Comparison of ENCODE assay signal across 19 cellular contexts in the genomic region with DNA sequence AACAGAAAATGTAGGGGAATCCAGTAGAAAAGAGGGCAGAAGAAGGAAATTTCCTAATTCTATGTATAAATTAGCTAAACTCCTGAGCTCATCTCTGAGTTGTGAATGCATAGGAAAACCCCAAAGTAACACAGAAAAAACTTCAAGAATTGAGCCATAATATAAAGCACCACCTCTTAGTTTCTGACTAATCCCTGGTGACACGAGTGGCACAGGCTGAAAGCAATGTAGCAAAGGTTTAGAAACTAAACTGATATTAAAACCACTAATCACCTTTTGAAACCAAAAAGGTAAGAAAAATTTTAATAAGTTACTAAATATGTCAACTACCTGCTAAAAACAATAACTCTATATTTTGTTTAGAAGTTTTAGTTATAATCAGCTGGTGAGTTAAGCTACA.
A peak's percentile ranks its signal among the peaks of the same experiment; 100 is the strongest.
DNase-seq lines count a peak whose midpoint lies in the region; ATAC-seq, FAIRE-seq and TF ChIP-seq lines count a peak whose summit lies in the region.
"Had no signal": no experiment of that assay in that cellular context is flagged by ENCODE, and none has a peak within 500 bp of the region (broad histone marks: within the 10 kb centered on the region; RNA-seq: fewer than 3 reads in every experiment).

No MANE protein-coding gene starts in this region.

- H2AFZ ChIP-seq in trophoblast cell (ENCODE audit: insufficient read depth, low read length, poor library complexity), result no peak overlapping the region

- ATAC-seq in GM18517 (IDR thresholded peaks at IDR 0.05; ENCODE audit: unreplicated experiment) (peak; percentile 84), GM21423 (IDR thresholded peaks at IDR 0.05; ENCODE audit: unreplicated experiment) (peak; percentile 47), HG03064 (IDR thresholded peaks at IDR 0.05; ENCODE audit: low read depth, unreplicated experiment) (peak; percentile 50)
- ATAC-seq in activated CD8-positive, alpha-beta T cell treated with anti-CD3 and anti-CD28 coated beads, Interleukin-2, amount 10 ng/mL, durations not matched to agents 7 days and 5 days, result no peak
- no peak for ATAC-seq in stimulated activated memory B cell treated with anti-CD40 and anti-IgM and Interleukin-4, amounts not matched to agents 10 μg/mL and 1 μg/mL and 100 μg/mL, for 72 hours
- ATAC-seq: activated T-helper 17 cell treated with anti-CD3 and anti-CD28 coated beads, Interleukin-2, amount 50 U/mL, for 72 hours; stimulated activated naive CD8-positive, alpha-beta T cell treated with anti-CD3 and anti-CD28 coated beads, Interleukin-15, amount 100 ng/mL, for 72 hours; T-cell had no signal

- no peak overlapping the region for H3K23ac ChIP-seq in trophoblast cell (ENCODE audit: low read length)

- H3K36me3 ChIP-seq in brain microvascular endothelial cell (replicated peaks) (no peaks in the 10 kb centered on the region), trophoblast cell (ENCODE audit: control insufficient read depth in 1 of 2, insufficient read depth in 2 of 2, low read length in 2 of 2) (no peaks in the 10 kb centered on the region)
- H3K36me3 ChIP-seq: ascending aorta, BLaER1 had no signal

- TF ChIP-seq CTCF in brain microvascular endothelial cell (IDR thresholded peaks at IDR 0.05; ENCODE audit: low read depth, low read length, missing control alignments), result no peak

- no peak overlapping the region for H3K4ac ChIP-seq in trophoblast cell (ENCODE audit: low read depth, low read length)

- no peak overlapping the region for H3K27ac Mint-ChIP-seq in activated CD8-positive, alpha-beta T cell treated with anti-CD3 and anti-CD28 coated beads, Interleukin-2, amount 10 ng/mL, durations not matched to agents 7 days and 5 days
- H3K27ac Mint-ChIP-seq in stimulated activated memory B cell treated with anti-CD40 and anti-IgM and Interleukin-4, amounts not matched to agents 10 μg/mL and 1 μg/mL and 100 μg/mL, for 72 hours, result no peak overlapping the region
- H3K27ac Mint-ChIP-seq: immature natural killer cell; stimulated activated naive CD8-positive, alpha-beta T cell treated with anti-CD3 and anti-CD28 coated beads, Interleukin-15, amount 100 ng/mL, for 72 hours; T-cell had no signal

- peaks cover 0 to 3% of the 10 kb centered on the region in 2 experiments for H3K4me1 ChIP-seq in trophoblast cell (ENCODE audit: control insufficient read depth in 1 of 2, insufficient read depth in 2 of 2, low read length in 2 of 2)
- H3K4me1 ChIP-seq: ascending aorta, BLaER1 had no signal

- no peak overlapping the region for H4K91ac ChIP-seq in trophoblast cell (ENCODE audit: low read depth, low read length)

- H3K79me1 ChIP-seq in trophoblast cell (ENCODE audit: low read length), result peaks cover 2% of the 10 kb centered on the region

- peaks cover 11% of the 10 kb centered on the region for H3K27me3 Mint-ChIP-seq in activated CD8-positive, alpha-beta T cell treated with anti-CD3 and anti-CD28 coated beads, Interleukin-2, amount 10 ng/mL, durations not matched to agents 7 days and 5 days (ENCODE audit: low read depth)
- H3K27me3 Mint-ChIP-seq in stimulated activated memory B cell treated with anti-CD40 and anti-IgM and Interleukin-4, amounts not matched to agents 10 μg/mL and 1 μg/mL and 100 μg/mL, for 72 hours, result no peaks in the 10 kb centered on the region

- no peak overlapping the region for H3K18ac ChIP-seq in trophoblast cell (ENCODE audit: low read length)

- H3K4me1 Mint-ChIP-seq in activated CD8-positive, alpha-beta T cell treated with anti-CD3 and anti-CD28 coated beads, Interleukin-2, amount 10 ng/mL, durations not matched to agents 7 days and 5 days (ENCODE audit: low read depth), result peaks cover 16% of the 10 kb centered on the region
- H3K4me1 Mint-ChIP-seq in stimulated activated memory B cell treated with anti-CD40 and anti-IgM and Interleukin-4, amounts not matched to agents 10 μg/mL and 1 μg/mL and 100 μg/mL, for 72 hours, result no peaks in the 10 kb centered on the region

- H3K36me3 Mint-ChIP-seq in activated CD8-positive, alpha-beta T cell treated with anti-CD3 and anti-CD28 coated beads, Interleukin-2, amount 10 ng/mL, durations not matched to agents 7 days and 5 days (ENCODE audit: low read depth), result no peaks in the 10 kb centered on the region
- H3K36me3 Mint-ChIP-seq in stimulated activated memory B cell treated with anti-CD40 and anti-IgM and Interleukin-4, amounts not matched to agents 10 μg/mL and 1 μg/mL and 100 μg/mL, for 72 hours, result no peaks in the 10 kb centered on the region
- H3K36me3 Mint-ChIP-seq: immature natural killer cell, T-cell had no signal

- H3K4me2 ChIP-seq in trophoblast cell (ENCODE audit: low read length), result no peak overlapping the region
- H3K4me2 ChIP-seq: BLaER1 had no signal

- no peak overlapping the region for H2AK5ac ChIP-seq in trophoblast cell (ENCODE audit: low read length)

- H3K9me3 ChIP-seq in trophoblast cell (ENCODE audit: insufficient read depth, low read depth, low read length), result no peaks in the 10 kb centered on the region
- H3K9me3 ChIP-seq: ascending aorta, BLaER1 had no signal

- no peak overlapping the region for H3K9ac ChIP-seq in trophoblast cell (ENCODE audit: low read length)
- H3K9ac ChIP-seq: BLaER1 had no signal

- CTCF ChIA-PET in activated CD8-positive, alpha-beta T cell treated with anti-CD3 and anti-CD28 coated beads, Interleukin-2, amount 10 ng/mL, durations not matched to agents 7 days and 5 days (lab: Charles Lee), result interaction anchor here (0.8 kb wide), 1 partner anchor 108 kb away, joined by 3 read pairs; no protein-coding TSS in a partner anchor

- POLR2A ChIA-PET in activated CD8-positive, alpha-beta T cell treated with anti-CD3 and anti-CD28 coated beads, Interleukin-2, amount 10 ng/mL, durations not matched to agents 7 days and 5 days (lab: Charles Lee), result no interaction called here

- H2BK5ac ChIP-seq in trophoblast cell (ENCODE audit: low read depth, low read length, poor library complexity), result no peak overlapping the region

- FAIRE-seq in RCC 7860 (lab: Jason Lieb, UNC), result peak; percentile 52
- FAIRE-seq: H54 had no signal

- H3K79me2 ChIP-seq in trophoblast cell (ENCODE audit: control insufficient read depth, insufficient read depth, low read length, poor library complexity), result no peaks in the 10 kb centered on the region

- no peak overlapping the region for H2BK120ac ChIP-seq in trophoblast cell (ENCODE audit: insufficient read depth, low read length, poor library complexity)

- H3K4me3 ChIP-seq in brain microvascular endothelial cell (ENCODE audit: low read depth, low read length), result no peak overlapping the region
- no peak overlapping the region for H3K4me3 ChIP-seq in trophoblast cell (ENCODE audit: low read depth, low read length)
- H3K4me3 ChIP-seq: ascending aorta, BLaER1 had no signal

- H3K27me3 ChIP-seq in brain microvascular endothelial cell (replicated peaks) (no peaks in the 10 kb centered on the region), trophoblast cell (ENCODE audit: insufficient read depth, low read length) (no peaks in the 10 kb centered on the region)
- H3K27me3 ChIP-seq: ascending aorta, BLaER1 had no signal

- no peak overlapping the region for H4K12ac ChIP-seq in trophoblast cell (ENCODE audit: low read depth, low read length)

- no peaks in the 10 kb centered on the region for H3K9me3 Mint-ChIP-seq in activated CD8-positive, alpha-beta T cell treated with anti-CD3 and anti-CD28 coated beads, Interleukin-2, amount 10 ng/mL, durations not matched to agents 7 days and 5 days (ENCODE audit: insufficient read depth)
- no peaks in the 10 kb centered on the region for H3K9me3 Mint-ChIP-seq in stimulated activated memory B cell treated with anti-CD40 and anti-IgM and Interleukin-4, amounts not matched to agents 10 μg/mL and 1 μg/mL and 100 μg/mL, for 72 hours
- H3K9me3 Mint-ChIP-seq: activated T-helper 17 cell treated with anti-CD3 and anti-CD28 coated beads, Interleukin-2, amount 50 U/mL, for 72 hours; stimulated activated naive CD8-positive, alpha-beta T cell treated with anti-CD3 and anti-CD28 coated beads, Interleukin-15, amount 100 ng/mL, for 72 hours; T-cell had no signal

- H3K4me3 Mint-ChIP-seq in activated CD8-positive, alpha-beta T cell treated with anti-CD3 and anti-CD28 coated beads, Interleukin-2, amount 10 ng/mL, durations not matched to agents 7 days and 5 days, result no peak overlapping the region
- no peak overlapping the region for H3K4me3 Mint-ChIP-seq in stimulated activated memory B cell treated with anti-CD40 and anti-IgM and Interleukin-4, amounts not matched to agents 10 μg/mL and 1 μg/mL and 100 μg/mL, for 72 hours
- H3K4me3 Mint-ChIP-seq: immature natural killer cell; stimulated activated naive CD8-positive, alpha-beta T cell treated with anti-CD3 and anti-CD28 coated beads, Interleukin-15, amount 100 ng/mL, for 72 hours; T-cell had no signal

- in situ Hi-C loops in brain microvascular endothelial cell (cut with HindIII; ENCODE audit: low pct_ligation_motif_present, low sequenced_read_pairs), result no loop called here

- H3K14ac ChIP-seq in trophoblast cell (ENCODE audit: low read length), result no peak overlapping the region

- no peak overlapping the region for H4K8ac ChIP-seq in trophoblast cell (ENCODE audit: low read depth, low read length)

- DNase-seq in RCC 7860 (ENCODE audit: low spot score) (peak; percentile 17), brain microvascular endothelial cell (no peak), trophoblast cell (no peak)
- DNase-seq in activated CD8-positive, alpha-beta T cell treated with anti-CD3 and anti-CD28 coated beads, Interleukin-2, amount 10 ng/mL, durations not matched to agents 7 days and 5 days, result no peak
- DNase-seq: activated CD4-positive, alpha-beta T cell treated with anti-CD3 and anti-CD28 coated beads for 1 hour; effector memory CD4-positive, alpha-beta T cell; foreskin melanocyte; immature natural killer cell; NCI-H345; stimulated activated naive CD8-positive, alpha-beta T cell treated with anti-CD3 and anti-CD28 coated beads, Interleukin-15, amount 100 ng/mL, for 72 hours; T-cell had no signal

- H2BK12ac ChIP-seq in trophoblast cell (ENCODE audit: low read length), result no peak overlapping the region

- WGBS in trophoblast cell (ENCODE audit: extremely low coverage, insufficient coverage, insufficient read length), result no CpG with 5 or more reads among the region's 1 CpG

- H3K27ac ChIP-seq in brain microvascular endothelial cell (no peak overlapping the region), trophoblast cell (ENCODE audit: low read depth, low read length) (no peak overlapping the region)
- H3K27ac ChIP-seq: ascending aorta, BLaER1 had no signal

Comparison
In these comparisons a context has a peak if more than half of its experiments do, and no peak if none do; other contexts are left out.
1. ATAC-seq: peak in GM18517 (single experiment), GM21423 (single experiment) and HG03064 (single experiment); none in activated CD8-positive, alpha-beta T cell treated with anti-CD3 and anti-CD28 coated beads, Interleukin-2, amount 10 ng/mL, durations not matched to agents 7 days and 5 days (single experiment) and stimulated activated memory B cell treated with anti-CD40 and anti-IgM and Interleukin-4, amounts not matched to agents 10 μg/mL and 1 μg/mL and 100 μg/mL, for 72 hours (single experiment).